Comparison of ENCODE assay signal across 21 cellular contexts in genomic region chr7:69049341-69049740, GRCh38.
DNase-seq lines count a peak whose midpoint lies in the region; ATAC-seq, FAIRE-seq and TF ChIP-seq lines count a peak whose summit lies in the region.
"Had no signal": no experiment of that assay in that cellular context is flagged by ENCODE, and none has a peak within 500 bp of the region (broad histone marks: within the 10 kb centered on the region; RNA-seq: fewer than 3 reads in every experiment).

No MANE protein-coding gene starts in this region.

- peaks cover 2 to 16% of the 10 kb centered on the region in 2 donors for H3K9me3 Mint-ChIP-seq in natural killer cell

- no peak for FAIRE-seq in RCC 7860 (lab: Jason Lieb, UNC)

- no peak overlapping the region for H3K27ac Mint-ChIP-seq in natural killer cell
- H3K27ac Mint-ChIP-seq: B cell; CD4-positive, alpha-beta T cell; HFFc6; IgD-negative memory B cell; T-helper 1 cell treated with Interleukin-12 subunit alpha and Interleukin-12 subunit beta and Interleukin-4 antibody, amounts not matched to agents 30 μg/mL and 1 μg/mL, for 36 hours had no signal

- ATAC-seq in GM19455 (IDR thresholded peaks at IDR 0.05; ENCODE audit: unreplicated experiment) (no peak), natural killer cell (no peak)
- ATAC-seq: PC-3 had no signal

- H3K36me3 Mint-ChIP-seq in natural killer cell, result no peaks in the 10 kb centered on the region
- H3K36me3 Mint-ChIP-seq: IgD-negative memory B cell had no signal

- DNase-seq in AG20443 (ENCODE audit: low spot score), result peak; percentile 64
- peak; percentile 63 for DNase-seq in GM04504 (ENCODE audit: low read depth)
- peak; percentile 31 for DNase-seq in RCC 7860 (ENCODE audit: low spot score)
- peak; percentile 0 for DNase-seq in glomerular visceral epithelial cell (ENCODE audit: extremely low spot score)
- DNase-seq in NCI-H1092 treated with DMSO at 0.1 percent for 48 hours (lab: John Stamatoyannopoulos, UW), result no peak
- no peak for DNase-seq in natural killer cell
- DNase-seq: Caco-2; CD4-positive, alpha-beta T cell; H7; HFFc6; Karpas-422; MM.1S; NCI-H1092; NCI-H146; NCI-H226; PC-3; SJCRH30 had no signal

- intact Hi-C loops in natural killer cell (cut with micrococcal nuclease), result no loop called here

- no peak for TF ChIP-seq CTCF in natural killer cell (IDR thresholded peaks at IDR 0.05)

- no peaks in the 10 kb centered on the region for H3K27me3 Mint-ChIP-seq in natural killer cell (ENCODE audit: low read depth in 2 of 2)
- H3K27me3 Mint-ChIP-seq: B cell; CD4-positive, alpha-beta T cell had no signal

- no peak overlapping the region for H3K4me3 Mint-ChIP-seq in natural killer cell
- H3K4me3 Mint-ChIP-seq: B cell; CD4-positive, alpha-beta T cell; HFFc6; IgD-negative memory B cell; T-helper 1 cell treated with Interleukin-12 subunit alpha and Interleukin-12 subunit beta and Interleukin-4 antibody, amounts not matched to agents 30 μg/mL and 1 μg/mL, for 36 hours had no signal

- no peaks in the 10 kb centered on the region for H3K4me1 Mint-ChIP-seq in natural killer cell
- H3K4me1 Mint-ChIP-seq: B cell had no signal

Comparison
In these comparisons a context has a peak if more than half of its experiments do, and no peak if none do; other contexts are left out.
1. DNase-seq: peak in AG20443 (single experiment), GM04504 (single experiment), RCC 7860 (single experiment) and glomerular visceral epithelial cell (single experiment); none in NCI-H1092 treated with DMSO at 0.1 percent for 48 hours (single experiment) and natural killer cell (single experiment).